ENCODE assay signal across 8 cellular contexts in genomic region chr15:34337557-34338306, GRCh38. TPM values are rescaled to one million over a fixed set of nuclear protein-coding genes. Genes with fewer than 3 reads are reported as not detected.
DNase-seq lines count a peak whose midpoint lies in the region; ATAC-seq and TF ChIP-seq lines count a peak whose summit lies in the region.

Gene SLC12A6 (minus strand): TSS chr15:34337781. CDS start chr15:34336680, 1,101 bp downstream.

- CTCF ChIA-PET in Calu3 (lab: Charles Lee) (interaction anchor here (0.5 to 1.4 kb wide), 2 partner anchors 30 to 252 kb away, joined by 3 to 14 read pairs; no protein-coding TSS in a partner anchor), OCI-LY7 (lab: Charles Lee; ENCODE audit: unreplicated experiment) (no interaction called here)

- BruUV-seq in Calu3 (replicated peaks; lab: Mats Ljungman, UMichigan) (no TSS peak), OCI-LY7 (replicated peaks; lab: Mats Ljungman, UMichigan) (no TSS peak)

- peak within 1 kb of the TSS; percentile 82 for H2AFZ ChIP-seq in OCI-LY7 (ENCODE audit: low read length)

- ATAC-seq in GM21423 (IDR thresholded peaks at IDR 0.05; ENCODE audit: unreplicated experiment), result peak; percentile 71
- peak; percentile 98 for ATAC-seq in mucosa of descending colon

- H3K4me3 Mint-ChIP-seq in Calu3 (ENCODE audit: low read depth, unreplicated experiment), result peak within 1 kb of the TSS; percentile 71

- H3K9me2 ChIP-seq in OCI-LY7 (ENCODE audit: insufficient read depth, low read length), result no peaks in the 10 kb centered on the region

- peaks cover 17% of the 10 kb centered on the region for H3K36me3 Mint-ChIP-seq in Calu3 (ENCODE audit: insufficient read depth, unreplicated experiment)

- H3K4me2 ChIP-seq in OCI-LY7 (ENCODE audit: low read length), result peak within 1 kb of the TSS; percentile 77

- H3K9me3 ChIP-seq in HUES6 (ENCODE audit: control insufficient read depth, insufficient read depth, low read depth, low read length) (no peaks in the 10 kb centered on the region), OCI-LY7 (ENCODE audit: low read length) (no peaks in the 10 kb centered on the region), mucosa of descending colon (no peaks in the 10 kb centered on the region)

- intact Hi-C loops in Calu3 (cut with micrococcal nuclease; ENCODE audit: unreplicated experiment), result loop anchor here (10.0 kb wide), 1 partner anchor 113 kb away; the partner anchor contains the start of gene EMC4
- intact Hi-C loops in OCI-LY7 (cut with micrococcal nuclease; ENCODE audit: unreplicated experiment), result loop anchor here (2.0 to 5.0 kb wide), 2 partner anchors 125 to 299 kb away; partner anchors contain the start of genes AVEN and KATNBL1
- intact Hi-C loops in mucosa of descending colon (cut with DNase I, micrococcal nuclease), result no loop called here

- peak within 1 kb of the TSS; percentile 91 for H3K4me3 ChIP-seq in HUES6 (ENCODE audit: low read depth, low read length)
- peak within 1 kb of the TSS; percentile 90 for H3K4me3 ChIP-seq in OCI-LY7 (ENCODE audit: low read depth, low read length, poor library complexity, severe bottlenecking)
- H3K4me3 ChIP-seq in mucosa of descending colon, result peak within 1 kb of the TSS; percentile 72

- H3K27ac Mint-ChIP-seq in Calu3 (ENCODE audit: unreplicated experiment), result peak within 1 kb of the TSS; percentile 30

- DNase-seq in Calu3, result peak; percentile 80
- DNase-seq in OCI-LY7 (ENCODE audit: low spot score), result peak; percentile 90
- peak; percentile 85 for DNase-seq in activated T-cell treated with anti-CD3 and anti-CD28 coated beads for 24 hours (ENCODE audit: low read depth)
- DNase-seq in epidermal melanocyte (ENCODE audit: insufficient read length, low spot score), result peak; percentile 74
- peak; percentile 94 for DNase-seq in mucosa of descending colon
- peak; percentile 60 to 80 for DNase-seq in stimulated activated CD8-positive, alpha-beta memory T cell treated with anti-CD3 and anti-CD28 coated beads, Interleukin-4, amount 100 ng/mL, for 1 hour (ENCODE audit: low read depth in 2 of 2, low spot score in 1 of 2)

- H3K36me3 ChIP-seq in HUES6 (ENCODE audit: control insufficient read depth, insufficient read depth, low read length) (peaks cover 14% of the 10 kb centered on the region), OCI-LY7 (ENCODE audit: insufficient read depth, low read length) (peaks cover 35% of the 10 kb centered on the region), mucosa of descending colon (ENCODE audit: low read depth) (no peaks in the 10 kb centered on the region)

- no peaks in the 10 kb centered on the region for H4K20me1 ChIP-seq in OCI-LY7 (ENCODE audit: insufficient read depth, low read length)

- peaks cover 24% of the 10 kb centered on the region for H3K79me2 ChIP-seq in OCI-LY7 (ENCODE audit: insufficient read depth, low read depth, low read length)

- TF ChIP-seq CTCF in Calu3 (IDR thresholded peaks at IDR 0.05; ENCODE audit: unreplicated experiment) (no peak), OCI-LY7 (conservative IDR thresholded peaks at IDR 0.05; ENCODE audit: low read length) (0 out of 2 replicates have a peak, but pooled peaks have one; percentile 15), mucosa of descending colon (IDR thresholded peaks at IDR 0.05) (no peak)

- POLR2A ChIA-PET in OCI-LY7 (lab: Charles Lee), result interaction anchor here (0.6 to 1.5 kb wide), 5 partner anchors 29 to 299 kb away, joined by 3 to 4 read pairs (median 3); partner anchors contain the start of gene LPCAT4

- H3K9ac ChIP-seq in HUES6 (ENCODE audit: low read length), result peak within 1 kb of the TSS; percentile 63

- no peaks in the 10 kb centered on the region for H3K9me3 Mint-ChIP-seq in Calu3 (ENCODE audit: low read depth, unreplicated experiment)

- H3K27ac ChIP-seq in HUES6 (ENCODE audit: low read depth, low read length), result peak within 1 kb of the TSS; percentile 42
- peak within 1 kb of the TSS; percentile 65 for H3K27ac ChIP-seq in OCI-LY7 (ENCODE audit: low read depth, low read length, poor library complexity, severe bottlenecking)

- H3K27me3 Mint-ChIP-seq in Calu3 (ENCODE audit: unreplicated experiment), result no peaks in the 10 kb centered on the region

- peaks cover 5% of the 10 kb centered on the region; the same call in 1 of the 2 replicates for H3K4me1 ChIP-seq in HUES6 (ENCODE audit: control insufficient read depth, insufficient read depth, low read length)
- H3K4me1 ChIP-seq in OCI-LY7 (ENCODE audit: insufficient read depth, low read length, poor library complexity, severe bottlenecking), result peaks cover 49% of the 10 kb centered on the region
- H3K4me1 ChIP-seq in mucosa of descending colon (ENCODE audit: low read depth), result peaks cover 6% of the 10 kb centered on the region

- H3K27me3 ChIP-seq in HUES6 (ENCODE audit: control insufficient read depth, insufficient read depth, low read length), result peaks cover 6% of the 10 kb centered on the region; the same call in 1 of the 2 replicates

- H3K4me1 Mint-ChIP-seq in Calu3 (ENCODE audit: low read depth, unreplicated experiment), result peaks cover 7% of the 10 kb centered on the region

RNA-seq across cellular contexts. Expression of gene SLC12A6, which starts in this region (rescaled TPM):
- total RNA-seq in Calu3 (2022), result 3.8 and 4.2 TPM in 2 replicates
- total RNA-seq in OCI-LY7 (2014; rRNA removed; shearing (Covaris generic)), result 8.9 and 11.5 TPM in 2 replicates
- total RNA-seq in OCI-LY7 (2022), result 14.9 and 16.1 TPM in 2 replicates
- total RNA-seq in mucosa of descending colon, result 10 to 100 TPM; 17.7 to 26.2 (median 23.2) TPM

Comparison
In these comparisons a context has a peak if more than half of its experiments do, and no peak if none do; other contexts are left out.
1. Peak in every context shown above with its lines: DNase-seq, ATAC-seq, H3K4me3 ChIP-seq and H3K27ac ChIP-seq.
2. intact Hi-C loops: an anchor here in Calu3 (10.0 kb wide) and OCI-LY7 (2.0 to 5.0 kb wide); none called in mucosa of descending colon.